22 cellular contexts compared by ENCODE assay signal in genomic region chr9:116975119-116975518, GRCh38.
DNase-seq lines count a peak whose midpoint lies in the region; ATAC-seq, FAIRE-seq and TF ChIP-seq lines count a peak whose summit lies in the region.
"Had no signal": no experiment of that assay in that cellular context is flagged by ENCODE, and none has a peak within 500 bp of the region (broad histone marks: within the 10 kb centered on the region; RNA-seq: fewer than 3 reads in every experiment).

No MANE protein-coding gene starts in this region.

- no peak overlapping the region for H3K4me3 Mint-ChIP-seq in natural killer cell
- no peak overlapping the region for H3K4me3 Mint-ChIP-seq in effector memory CD8-positive, alpha-beta T cell
- H3K4me3 Mint-ChIP-seq: B cell; CD4-positive, alpha-beta T cell; CD8-positive, alpha-beta T cell had no signal

- no peak overlapping the region for H2AFZ ChIP-seq in GM12878 (ENCODE audit: control insufficient read depth, low read depth, low read length)

- 65% methylated on average over 4 of the region's 4 CpGs for WGBS in GM12878 (ENCODE audit: insufficient coverage, insufficient replicate concordance, low lambda C conversion rate, missing lambda C conversion rate)

- no peaks in the 10 kb centered on the region for H3K36me3 Mint-ChIP-seq in natural killer cell
- H3K36me3 Mint-ChIP-seq in effector memory CD8-positive, alpha-beta T cell (ENCODE audit: insufficient read depth) = no peaks in the 10 kb centered on the region
- H3K36me3 Mint-ChIP-seq: CD8-positive, alpha-beta T cell had no signal

- ATAC-seq in HG02885 (IDR thresholded peaks at IDR 0.05; ENCODE audit: poor library complexity, unreplicated experiment) (peak; percentile 81), GM12878 (no peak; the same call in 2 of the 3 replicates), natural killer cell (no peak)
- ATAC-seq in effector memory CD8-positive, alpha-beta T cell (replicated peaks) = no peak
- ATAC-seq: A549; CD8-positive, alpha-beta T cell had no signal

- SMC1A ChIA-PET in GM12878 (lab: Charles Lee; ENCODE audit: uncharacterized antibody, unreplicated experiment) = interaction anchor here (0.6 to 1.2 kb wide), 2 partner anchors 9 to 352 kb away, joined by 3 read pairs; no protein-coding TSS in a partner anchor

- TF ChIP-seq RAD21 in GM12878 (IDR thresholded peaks at IDR 0.05; ENCODE audit: insufficient read depth, low read depth, low read length) = no peak

- in situ Hi-C loops in GM12878 (cut with MboI) = no loop called here

- H3K9me3 ChIP-seq in GM12878 (replicated peaks; ENCODE audit: control insufficient read depth, insufficient read depth, low read length) = no peaks in the 10 kb centered on the region
- H3K9me3 ChIP-seq in effector memory CD4-positive, alpha-beta T cell (ENCODE audit: control insufficient read depth, low read length) = no peaks in the 10 kb centered on the region
- H3K9me3 ChIP-seq: A549; BLaER1 treated with 17β-estradiol and CSF1 and Interleukin-3, amounts not matched to agents 10 nM and 100 nM; Caco-2 had no signal

- no peaks in the 10 kb centered on the region for H3K27me3 ChIP-seq in GM12878 (replicated peaks in 1 of 2; ENCODE audit: control insufficient read depth in 2 of 2, insufficient read depth in 2 of 2, low read length in 1 of 2)
- no peaks in the 10 kb centered on the region for H3K27me3 ChIP-seq in effector memory CD4-positive, alpha-beta T cell (replicated peaks; ENCODE audit: control insufficient read depth, insufficient read depth, low read length, poor library complexity, severe bottlenecking)
- H3K27me3 ChIP-seq: BLaER1 treated with 17β-estradiol and CSF1 and Interleukin-3, amounts not matched to agents 10 nM and 100 nM had no signal

- intact Hi-C loops in GM12878 (cut with micrococcal nuclease; ENCODE audit: unreplicated experiment) (loop anchor here (5.0 kb wide), 1 partner anchor 58 kb away; no protein-coding TSS in a partner anchor), natural killer cell (cut with micrococcal nuclease) (loop anchor here (10.0 kb wide), 1 partner anchor 60 kb away; no protein-coding TSS in a partner anchor)

- no peak overlapping the region for H3K27ac Mint-ChIP-seq in natural killer cell
- H3K27ac Mint-ChIP-seq in effector memory CD8-positive, alpha-beta T cell = no peak overlapping the region
- H3K27ac Mint-ChIP-seq: B cell; CD4-positive, alpha-beta T cell; CD8-positive, alpha-beta T cell had no signal

- H3K4me3 ChIP-seq in GM12878 = no peak overlapping the region
- H3K4me3 ChIP-seq in effector memory CD4-positive, alpha-beta T cell (ENCODE audit: insufficient read depth, low read depth, low read length, poor library complexity, severe bottlenecking) = no peak overlapping the region
- H3K4me3 ChIP-seq: A549; BLaER1 treated with 17β-estradiol and CSF1 and Interleukin-3, amounts not matched to agents 10 nM and 100 nM had no signal

- H3K4me2 ChIP-seq in GM12878 (ENCODE audit: control insufficient read depth, insufficient read depth) = no peak overlapping the region
- H3K4me2 ChIP-seq: A549; BLaER1 treated with 17β-estradiol and CSF1 and Interleukin-3, amounts not matched to agents 10 nM and 100 nM had no signal

- TF ChIP-seq CTCF in GM10266 (IDR thresholded peaks at IDR 0.05; ENCODE audit: control insufficient read depth, insufficient read depth, low read depth, missing control alignments) (no peak), GM12878 (IDR thresholded peaks at IDR 0.05 in 2 of 3, conservative IDR thresholded peaks at IDR 0.05 in 1 of 3; ENCODE audit: control insufficient read depth in 2 of 3, extremely low read depth in 1 of 3, insufficient read depth in 1 of 3, low read depth in 3 of 3, low read length in 3 of 3) (no peak), natural killer cell (IDR thresholded peaks at IDR 0.05) (no peak)

- DNase-seq in GM10266 (ENCODE audit: extremely low spot score) (peak; percentile 19), GM12878 (ENCODE audit: low read depth, low spot score) (no peak), renal cortical epithelial cell (ENCODE audit: low read depth) (peak; percentile 57), natural killer cell (no peak)
- no peak for DNase-seq in effector memory CD8-positive, alpha-beta T cell
- DNase-seq in effector memory CD4-positive, alpha-beta T cell = no peak
- DNase-seq: AML-193; Caco-2; Calu3; CD4-positive, alpha-beta T cell; CD8-positive, alpha-beta T cell; DMS79 treated with DMSO at 0.1 percent for 48 hours; GF-D8 had no signal

- peaks cover 0 to 3% of the 10 kb centered on the region in 2 donors for H3K27me3 Mint-ChIP-seq in natural killer cell (ENCODE audit: low read depth in 2 of 2)
- no peaks in the 10 kb centered on the region for H3K27me3 Mint-ChIP-seq in effector memory CD8-positive, alpha-beta T cell
- H3K27me3 Mint-ChIP-seq: B cell; CD4-positive, alpha-beta T cell had no signal

- no peak overlapping the region for H3K9ac ChIP-seq in GM12878 (ENCODE audit: control insufficient read depth, insufficient read depth, low read length)
- H3K9ac ChIP-seq: BLaER1 treated with 17β-estradiol and CSF1 and Interleukin-3, amounts not matched to agents 10 nM and 100 nM had no signal

- H4K20me1 ChIP-seq in GM12878 (ENCODE audit: control insufficient read depth, insufficient read depth) = no peaks in the 10 kb centered on the region
- H4K20me1 ChIP-seq: BLaER1 treated with 17β-estradiol and CSF1 and Interleukin-3, amounts not matched to agents 10 nM and 100 nM had no signal

- no peaks in the 10 kb centered on the region for H3K4me1 Mint-ChIP-seq in natural killer cell
- no peaks in the 10 kb centered on the region for H3K4me1 Mint-ChIP-seq in effector memory CD8-positive, alpha-beta T cell (ENCODE audit: low read depth in 2 of 2)
- H3K4me1 Mint-ChIP-seq: B cell had no signal

- H3K9me3 Mint-ChIP-seq in natural killer cell = peaks cover 5 to 16% of the 10 kb centered on the region in 2 donors
- H3K9me3 Mint-ChIP-seq in effector memory CD8-positive, alpha-beta T cell = peaks cover 0 to 8% of the 10 kb centered on the region in 2 donors
- H3K9me3 Mint-ChIP-seq: CD8-positive, alpha-beta T cell had no signal

- no peak for TF ChIP-seq POLR2A in GM12878 (IDR thresholded peaks at IDR 0.05; ENCODE audit: low read depth, low read length)

- H3K27ac ChIP-seq in GM12878 (ENCODE audit: control insufficient read depth, insufficient read depth) = no peak overlapping the region
- no peak overlapping the region for H3K27ac ChIP-seq in effector memory CD4-positive, alpha-beta T cell (ENCODE audit: insufficient read depth, low read length, poor library complexity, severe bottlenecking)
- H3K27ac ChIP-seq: 22Rv1; A549; BLaER1 treated with 17β-estradiol and CSF1 and Interleukin-3, amounts not matched to agents 10 nM and 100 nM; C4-2B had no signal

- CTCF ChIA-PET in GM12878 (lab: Yijun Ruan, JAX) = interaction anchor here (0.9 to 1.8 kb wide), 2 partner anchors 10 kb away, joined by 3 to 6 read pairs; no protein-coding TSS in a partner anchor

- H3K4me1 ChIP-seq in GM12878 (ENCODE audit: control insufficient read depth, insufficient read depth, low read length) = no peaks in the 10 kb centered on the region; the same call in 1 of the 2 replicates
- no peaks in the 10 kb centered on the region for H3K4me1 ChIP-seq in effector memory CD4-positive, alpha-beta T cell (ENCODE audit: control insufficient read depth, insufficient read depth, low read length, poor library complexity, severe bottlenecking)

- no TSS peak for BruUV-seq in GM12878 (replicated peaks; lab: Mats Ljungman, UMichigan)

- RAD21 ChIA-PET in GM12878 (lab: Charles Lee; ENCODE audit: unreplicated experiment) = no interaction called here

- H3K79me2 ChIP-seq in GM12878 (ENCODE audit: control insufficient read depth, insufficient read depth, low read length) = no peaks in the 10 kb centered on the region

- no peak for FAIRE-seq in GM12878 (lab: Jason Lieb, UNC)
- FAIRE-seq: A549, D721Med, G401.6, GM12891 had no signal

- POLR2A ChIA-PET in GM12878 (lab: Charles Lee) = no interaction called here

- no peak for TF ChIP-seq EP300 in GM12878 (IDR thresholded peaks at IDR 0.05; ENCODE audit: borderline replicate concordance in 1 of 2, control insufficient read depth in 1 of 2, low read depth in 2 of 2, low read length in 2 of 2)

- no peaks in the 10 kb centered on the region for H3K36me3 ChIP-seq in GM12878 (ENCODE audit: control insufficient read depth in 2 of 2, insufficient read depth in 2 of 2, low read length in 1 of 2)
- no peaks in the 10 kb centered on the region for H3K36me3 ChIP-seq in effector memory CD4-positive, alpha-beta T cell (ENCODE audit: control insufficient read depth, insufficient read depth, low read length)

TF ChIP-seq in GM12878, 131 proteins besides CTCF, POLR2A, EP300 and RAD21 (continues in another document):
- TF ChIP-seq MXI1 (IDR thresholded peaks at IDR 0.05; ENCODE audit: low read depth, low read length) (no peak), ESRRA (IDR thresholded peaks at IDR 0.05; ENCODE audit: low read length) (no peak), RAD51 (IDR thresholded peaks at IDR 0.05) (no peak), KDM1A (IDR thresholded peaks at IDR 0.05; ENCODE audit: borderline replicate concordance) (no peak), CHD1 (IDR thresholded peaks at IDR 0.05; ENCODE audit: low read depth, low read length) (no peak), SUZ12 (IDR thresholded peaks at IDR 0.05; ENCODE audit: unreplicated experiment) (no peak), IRF4 (IDR thresholded peaks at IDR 0.05; ENCODE audit: low read depth, low read length) (no peak), FOXM1 (IDR thresholded peaks at IDR 0.05; ENCODE audit: low read depth, low read length) (0 out of 2 replicates have a peak, but pooled peaks have one; percentile 47), BCL3 (IDR thresholded peaks at IDR 0.05; ENCODE audit: borderline replicate concordance, insufficient read depth, low read depth, low read length, poor library complexity, severe bottlenecking) (peak; percentile 59)

Comparison
In these comparisons a context has a peak if more than half of its experiments do, and no peak if none do; other contexts are left out.
1. DNase-seq: peak in GM10266 (single experiment) and renal cortical epithelial cell (single experiment); none in GM12878 (single experiment), natural killer cell (single experiment), effector memory CD8-positive, alpha-beta T cell (0 of 3) and effector memory CD4-positive, alpha-beta T cell (0 of 3).